In the genomic region with DNA sequence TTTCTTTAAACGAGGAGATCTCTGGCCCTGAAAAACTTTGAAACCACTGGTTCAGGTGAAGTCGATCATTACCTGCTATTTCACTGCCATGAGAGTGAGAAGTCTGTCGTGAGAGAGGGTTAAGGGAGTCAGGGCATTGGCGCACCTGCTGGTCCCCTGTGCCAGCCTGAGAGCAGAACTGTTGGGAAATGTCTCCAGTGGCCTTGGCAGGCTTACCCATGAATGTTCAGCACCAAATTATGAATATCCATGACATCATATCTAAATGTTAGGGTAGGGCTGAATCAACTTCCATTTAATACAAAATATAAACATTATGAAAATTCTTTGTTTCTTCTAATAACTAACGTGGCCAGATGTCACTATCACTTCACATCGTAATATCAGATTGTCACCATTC, we compare ENCODE assay signal across 19 cellular contexts.
DNase-seq lines count a peak whose midpoint lies in the region; ATAC-seq lines count a peak whose summit lies in the region.
"Had no signal": no experiment of that assay in that cellular context is flagged by ENCODE, and none has a peak within 500 bp of the region (broad histone marks: within the 10 kb centered on the region; RNA-seq: fewer than 3 reads in every experiment).

No MANE protein-coding gene starts in this region.

- in situ Hi-C loops in G401 (cut with HindIII; ENCODE audit: low sequenced_read_pairs), result no loop called here

- DNase-seq in NCI-H146 (lab: John Stamatoyannopoulos, UW), result peak; percentile 55
- no peak for DNase-seq in NCI-H146 treated with DMSO at 0.1 percent for 48 hours (lab: John Stamatoyannopoulos, UW; ENCODE audit: unreplicated experiment)
- DNase-seq in G401 (ENCODE audit: low spot score), result peak; percentile 78
- peak; percentile 70 for DNase-seq in cerebellum (ENCODE audit: low spot score)
- peak; percentile 31 for DNase-seq in myocyte (ENCODE audit: low read depth)
- no peak for DNase-seq in kidney tubule cell (ENCODE audit: low spot score)
- DNase-seq: ACHN, Calu3, Kasumi-1, NCI-H1092 treated with DMSO at 0.1 percent for 48 hours, NCI-H1436, NCI-H2029, NCI-H446 treated with DMSO at 0.1 percent for 48 hours, NCI-H526, PC-3, SHP77 had no signal

- ATAC-seq in HG03378 (IDR thresholded peaks at IDR 0.05; ENCODE audit: unreplicated experiment) (no peak), GM18511 (IDR thresholded peaks at IDR 0.05; ENCODE audit: unreplicated experiment) (no peak)
- ATAC-seq: K562, PC-3 had no signal

Comparison
In these comparisons a context has a peak if more than half of its experiments do, and no peak if none do; other contexts are left out.
1. DNase-seq: peak in NCI-H146 (single experiment), G401 (single experiment), cerebellum (single experiment) and myocyte (single experiment); none in NCI-H146 treated with DMSO at 0.1 percent for 48 hours (single experiment) and kidney tubule cell (single experiment).